In genomic region chr1:41496080-41497055, GRCh38 we compare ENCODE assay signal across 8 cellular contexts. TPM values are rescaled to one million over a fixed set of nuclear protein-coding genes. Genes with fewer than 3 reads are reported as not detected.
DNase-seq lines count a peak whose midpoint lies in the region; ATAC-seq and TF ChIP-seq lines count a peak whose summit lies in the region.

No MANE protein-coding gene starts in this region.

- POLR2A ChIA-PET in AG04450 (lab: Yijun Ruan, JAX), result no interaction called here

- DNase-seq in AG04450 (ENCODE audit: low read depth, low spot score), result peak; percentile 73
- DNase-seq in GOT3 (lab: John Stamatoyannopoulos, UW), result peak; percentile 36
- DNase-seq in RPMI7951 (ENCODE audit: low read depth), result peak; percentile 89
- no peak for DNase-seq in chondrocyte (ENCODE audit: low spot score)
- peak; percentile 64 for DNase-seq in left lobe of liver (ENCODE audit: low spot score)
- peak; percentile 44 to 50 for DNase-seq in stimulated activated CD8-positive, alpha-beta memory T cell treated with anti-CD3 and anti-CD28 coated beads, Interleukin-15, amount 100 ng/mL, for 48 hours (ENCODE audit: low read depth in 2 of 2)

- H3K27me3 Mint-ChIP-seq in chondrocyte (ENCODE audit: low read depth), result no peaks in the 10 kb centered on the region

- no peaks in the 10 kb centered on the region for H3K27me3 ChIP-seq in AG04450 (ENCODE audit: control insufficient read depth, insufficient read depth, low read length)

- no peaks in the 10 kb centered on the region; the same call in 1 of the 2 replicates for H3K9me3 ChIP-seq in AG04450 (ENCODE audit: control insufficient read depth, insufficient read depth, low read length)

- CTCF ChIA-PET in AG04450 (lab: Charles Lee), result no interaction called here

- peaks cover 77% of the 10 kb centered on the region for H3K4me1 Mint-ChIP-seq in chondrocyte (ENCODE audit: low read depth)

- H3K4me3 Mint-ChIP-seq in chondrocyte (ENCODE audit: unreplicated experiment), result no peak overlapping the region

- no peaks in the 10 kb centered on the region for H3K36me3 Mint-ChIP-seq in chondrocyte (ENCODE audit: low read depth)

- H3K9me3 Mint-ChIP-seq in chondrocyte (ENCODE audit: low read depth), result no peaks in the 10 kb centered on the region

- ATAC-seq in left lobe of liver (peak; percentile 69), HG02571 (IDR thresholded peaks at IDR 0.05; ENCODE audit: unreplicated experiment) (no peak), GM18861 (IDR thresholded peaks at IDR 0.05; ENCODE audit: unreplicated experiment) (no peak)

- TF ChIP-seq CTCF in AG04450 (IDR thresholded peaks at IDR 0.05; ENCODE audit: low read depth, low read length) (peak; percentile 3; the same call in 1 of the 2 replicates), chondrocyte (IDR thresholded peaks at IDR 0.05) (peak; percentile 5)

- peak overlapping the region; percentile 63 for H3K27ac Mint-ChIP-seq in chondrocyte (ENCODE audit: unreplicated experiment)

- peak overlapping the region; percentile 40; the same call in 1 of the 2 replicates for H3K4me3 ChIP-seq in AG04450 (ENCODE audit: low read depth, low read length)

- H3K27ac ChIP-seq in AG04450 (ENCODE audit: low read depth, low read length), result peak overlapping the region; percentile 57

RNA-seq across cellular contexts. Expression of gene EDN2, which starts 11.9 kb away (rescaled TPM):
- polyA plus RNA-seq in AG04450 (2011; rRNA removed), result 0.19 and 0.21 TPM in 2 replicates
- not detected in 2 replicates for polyA minus RNA-seq in AG04450 (2011; rRNA and poly(A)+ RNA removed)
- total RNA-seq in RPMI7951 (2014; rRNA removed; shearing (Covaris generic)), result not detected in 2 replicates
- total RNA-seq in chondrocyte (0.38 to 4.2 TPM (median 0.80 TPM) in 3 replicates), left lobe of liver (not detected)
